In the genomic region with DNA sequence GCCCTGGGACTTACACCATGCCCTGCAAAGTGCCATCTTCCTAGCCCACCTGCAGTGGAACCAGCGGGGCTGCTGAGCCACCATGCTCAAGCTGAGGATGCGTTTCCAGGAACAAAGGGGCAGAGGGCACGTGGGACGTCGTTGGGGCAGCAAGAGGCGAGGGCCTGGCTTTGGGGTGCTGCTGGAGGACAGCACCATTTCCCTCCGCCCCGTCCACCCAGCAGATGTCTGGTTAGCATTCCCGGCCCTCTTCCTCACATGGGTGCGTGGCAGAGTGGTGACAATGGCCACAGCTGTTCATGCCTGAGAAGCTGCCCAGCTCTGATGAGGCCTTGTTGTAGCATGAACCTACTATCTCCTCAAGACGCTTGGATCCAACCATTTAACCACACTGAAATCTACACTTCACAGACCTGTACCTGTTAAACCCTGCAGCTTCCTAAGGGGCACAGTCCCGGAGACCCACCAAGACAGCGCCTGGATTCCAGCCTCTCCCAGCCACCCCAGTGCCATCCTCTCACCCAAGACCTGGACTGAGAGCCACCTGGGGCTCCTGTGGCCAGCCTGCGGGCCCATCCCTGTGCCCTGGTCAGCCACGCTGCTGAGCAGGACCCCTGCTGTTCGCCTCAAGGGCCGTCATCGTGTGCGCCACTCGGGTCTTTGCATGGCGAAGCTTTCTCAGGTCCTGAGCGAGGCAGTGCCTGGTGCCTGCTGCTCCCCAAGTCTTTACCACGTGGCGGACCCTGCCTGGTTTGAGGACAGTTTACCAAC, we compare ENCODE assay signal across 17 cellular contexts. TPM values are rescaled to one million over a fixed set of nuclear protein-coding genes. Genes with fewer than 3 reads are reported as not detected.
DNase-seq lines count a peak whose midpoint lies in the region; ATAC-seq and TF ChIP-seq lines count a peak whose summit lies in the region.
"Had no signal": no experiment of that assay in that cellular context is flagged by ENCODE, and none has a peak within 500 bp of the region (broad histone marks: within the 10 kb centered on the region; RNA-seq: fewer than 3 reads in every experiment).

No MANE protein-coding gene starts in this region.

- no peak for DNase-seq in CD4-positive, alpha-beta T cell
- no peak for DNase-seq in esophagus muscularis mucosa (ENCODE audit: extremely low spot score)
- DNase-seq in osteoblast (ENCODE audit: insufficient read length, low spot score, missing footprints) = peak; percentile 64
- DNase-seq in stimulated activated naive CD8-positive, alpha-beta T cell treated with anti-CD3 and anti-CD28 coated beads, Interleukin-15, Interleukin-2, amounts not matched to agents 100 U/mL and 50 U/mL, for 24 hours = no peak
- DNase-seq in NCI-H82 treated with DMSO at 0.1 percent for 48 hours (lab: John Stamatoyannopoulos, UW; ENCODE audit: unreplicated experiment) = no peak
- no peak for DNase-seq in NCI-H510A (lab: John Stamatoyannopoulos, UW)
- DNase-seq in activated CD4-positive, alpha-beta T cell treated with anti-CD3 and anti-CD28 coated beads, Interleukin-2, amount 50 U/mL, for 1 hour = no peak
- DNase-seq: effector memory CD4-positive, alpha-beta T cell; GOT3; MG63; NCI-H1694 treated with DMSO at 0.1 percent for 48 hours; SIG-M5; T-helper 17 cell had no signal

- H4K20me1 ChIP-seq in osteoblast (ENCODE audit: insufficient read depth, low read length) = peaks cover 16% of the 10 kb centered on the region

- intact Hi-C loops in CD4-positive, alpha-beta T cell (cut with DNase I, micrococcal nuclease) = no loop called here
- intact Hi-C loops in esophagus muscularis mucosa (cut with DNase I) = no loop called here

- H3K9me3 Mint-ChIP-seq in CD4-positive, alpha-beta T cell = no peaks in the 10 kb centered on the region
- H3K9me3 Mint-ChIP-seq in IgD-negative memory B cell = no peaks in the 10 kb centered on the region
- H3K9me3 Mint-ChIP-seq: naive thymus-derived CD8-positive, alpha-beta T cell had no signal

- TF ChIP-seq EP300 in esophagus muscularis mucosa (IDR thresholded peaks at IDR 0.05) = no peak

- H3K27me3 Mint-ChIP-seq in CD4-positive, alpha-beta T cell = no peaks in the 10 kb centered on the region
- H3K27me3 Mint-ChIP-seq in IgD-negative memory B cell = no peaks in the 10 kb centered on the region
- H3K27me3 Mint-ChIP-seq: T-helper 17 cell had no signal

- peak overlapping the region; percentile 61 for H3K27ac Mint-ChIP-seq in CD4-positive, alpha-beta T cell
- H3K27ac Mint-ChIP-seq in IgD-negative memory B cell = peak overlapping the region in 2 of 3 donors; percentile 39 to 56
- H3K27ac Mint-ChIP-seq: T-helper 17 cell had no signal

- H3K27me3 ChIP-seq in CD4-positive, alpha-beta T cell (ENCODE audit: control insufficient read depth, insufficient read depth, low read length) = no peaks in the 10 kb centered on the region
- no peaks in the 10 kb centered on the region for H3K27me3 ChIP-seq in esophagus muscularis mucosa
- no peaks in the 10 kb centered on the region for H3K27me3 ChIP-seq in osteoblast (ENCODE audit: insufficient read depth, low read length)
- H3K27me3 ChIP-seq: MG63 had no signal

- no peak overlapping the region for H3K4me3 Mint-ChIP-seq in CD4-positive, alpha-beta T cell
- no peak overlapping the region for H3K4me3 Mint-ChIP-seq in IgD-negative memory B cell
- H3K4me3 Mint-ChIP-seq: T-helper 17 cell had no signal

- 89% methylated on average over 5 of the region's 24 CpGs for WGBS in esophagus muscularis mucosa

- no peak overlapping the region for H2AFZ ChIP-seq in osteoblast (ENCODE audit: low read length)

- peaks cover 16 to 32% (median 30%) of the 10 kb centered on the region in 4 donors for H3K36me3 ChIP-seq in esophagus muscularis mucosa
- H3K36me3 ChIP-seq in osteoblast (ENCODE audit: insufficient read depth, low read length) = peaks cover 36% of the 10 kb centered on the region

- no peak for ATAC-seq in CD4-positive, alpha-beta T cell (ENCODE audit: poor library complexity)
- ATAC-seq in stimulated activated naive CD8-positive, alpha-beta T cell treated with anti-CD3 and anti-CD28 coated beads, Interleukin-15, Interleukin-2, amounts not matched to agents 100 U/mL and 50 U/mL, for 24 hours = no peak
- ATAC-seq: activated CD4-positive, CD25-positive, alpha-beta regulatory T cell treated with anti-CD3 and anti-CD28 coated beads, Interleukin-2, amount 50 U/mL, for 24 hours; naive thymus-derived CD8-positive, alpha-beta T cell; T-helper 17 cell had no signal

- H3K9me3 ChIP-seq in CD4-positive, alpha-beta T cell (ENCODE audit: control insufficient read depth, low read length) = no peaks in the 10 kb centered on the region
- H3K9me3 ChIP-seq in esophagus muscularis mucosa (no peaks in the 10 kb centered on the region), osteoblast (ENCODE audit: low read depth, low read length) (no peaks in the 10 kb centered on the region)
- H3K9me3 ChIP-seq: MG63 had no signal

- no peak overlapping the region for H3K4me2 ChIP-seq in osteoblast (ENCODE audit: insufficient read depth, low read length)

- CTCF ChIA-PET in CD4-positive, alpha-beta T cell (lab: Charles Lee) = interaction anchor here (0.7 to 4.8 kb wide), 3 partner anchors 335 to 376 kb away, joined by 3 to 31 read pairs (median 3); no protein-coding TSS in a partner anchor

- H3K4me1 ChIP-seq in esophagus muscularis mucosa (peaks cover 69 to 85% (median 82%) of the 10 kb centered on the region in 4 donors), osteoblast (ENCODE audit: insufficient read depth, low read length) (no peaks in the 10 kb centered on the region)

- POLR2A ChIA-PET in CD4-positive, alpha-beta T cell (lab: Charles Lee) = interaction anchor here (3.7 kb wide), 1 partner anchor 336 kb away, joined by 11 read pairs; no protein-coding TSS in a partner anchor

- H3K27ac ChIP-seq in CD4-positive, alpha-beta T cell (ENCODE audit: low read depth, low read length) = no peak overlapping the region
- H3K27ac ChIP-seq in esophagus muscularis mucosa (replicated peaks in 1 of 4) = peak overlapping the region; percentile 62 to 93 (median 74)
- H3K27ac ChIP-seq in osteoblast (ENCODE audit: low read depth, low read length) = no peak overlapping the region

- TF ChIP-seq POLR2A in esophagus muscularis mucosa (IDR thresholded peaks at IDR 0.05; ENCODE audit: low read depth) = no peak

- peaks cover 34% of the 10 kb centered on the region for H3K36me3 Mint-ChIP-seq in CD4-positive, alpha-beta T cell (ENCODE audit: low read depth)
- no peaks in the 10 kb centered on the region for H3K36me3 Mint-ChIP-seq in IgD-negative memory B cell

- peaks cover 5% of the 10 kb centered on the region for H3K4me1 Mint-ChIP-seq in CD4-positive, alpha-beta T cell (ENCODE audit: low read depth)
- peaks cover 0 to 4% (median 1%) of the 10 kb centered on the region in 3 donors for H3K4me1 Mint-ChIP-seq in IgD-negative memory B cell

- no peaks in the 10 kb centered on the region for H3K79me2 ChIP-seq in osteoblast (ENCODE audit: insufficient read depth, low read length)

- H3K4me3 ChIP-seq in esophagus muscularis mucosa (no peak overlapping the region), osteoblast (ENCODE audit: insufficient read depth, low read length) (no peak overlapping the region)
- H3K4me3 ChIP-seq: MG63 had no signal

- no peak for TF ChIP-seq CTCF in CD4-positive, alpha-beta T cell (IDR thresholded peaks at IDR 0.05)
- TF ChIP-seq CTCF in esophagus muscularis mucosa (IDR thresholded peaks at IDR 0.05) = no peak
- no peak for TF ChIP-seq CTCF in osteoblast (IDR thresholded peaks at IDR 0.05; ENCODE audit: extremely low read depth, low read depth, low read length)

RNA-seq across cellular contexts. Expression of a gene that starts 33.2 kb away (rescaled TPM):
- under 1 TPM; 0.88 to 0.98 TPM for total RNA-seq in CD4-positive, alpha-beta T cell
- polyA plus RNA-seq in IgD-negative memory B cell = 0.38 TPM
- 10 to 100 TPM in 2 of 4 donors, 1 to 10 TPM in 2; 6.8 to 17.5 (median 10.7) TPM for total RNA-seq in esophagus muscularis mucosa
- 1.8 and 2.4 TPM in 2 replicates for total RNA-seq in osteoblast
- total RNA-seq: HT1080 had no signal

Comparison
In these comparisons a context has a peak if more than half of its experiments do, and no peak if none do; other contexts are left out.
1. H3K27ac ChIP-seq: peak in esophagus muscularis mucosa (4 of 4); none in CD4-positive, alpha-beta T cell (single experiment) and osteoblast (single experiment).